Comparison of ENCODE assay signal across 23 cellular contexts in the genomic region with DNA sequence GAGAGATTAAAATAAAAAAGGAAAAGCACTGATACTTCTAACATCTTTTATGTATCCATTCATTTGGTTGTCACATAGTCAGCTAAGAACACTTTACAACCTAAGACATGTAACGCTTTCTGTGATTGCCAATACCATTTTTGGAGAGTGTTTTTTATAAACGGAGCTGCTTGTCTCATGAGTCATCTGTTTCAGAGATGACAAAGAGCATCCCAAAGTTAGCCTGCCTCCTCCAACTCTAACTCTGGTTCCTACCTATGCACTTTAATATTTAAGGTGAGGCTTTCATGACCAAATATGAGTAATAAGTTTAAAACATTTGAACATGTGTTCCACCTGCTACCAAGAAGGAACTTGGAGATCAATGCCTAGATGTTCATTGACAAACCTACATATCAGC.
"Had no signal": no experiment of that assay in that cellular context is flagged by ENCODE, and none has a peak within 500 bp of the region (broad histone marks: within the 10 kb centered on the region; RNA-seq: fewer than 3 reads in every experiment).

No MANE protein-coding gene starts in this region.

- H3K27ac ChIP-seq: ascending aorta, coronary artery, esophagus muscularis mucosa, gastroesophageal sphincter had no signal

- H3K36me3 ChIP-seq: ascending aorta, esophagus muscularis mucosa, gastroesophageal sphincter had no signal

- ATAC-seq: activated CD4-positive, alpha-beta T cell treated with anti-CD3 and anti-CD28 coated beads for 36 hours; activated naive CD4-positive, alpha-beta T cell treated with anti-CD3 and anti-CD28 coated beads, Interleukin-2, amount 50 U/mL, for 72 hours; activated T-cell treated with anti-CD3 and anti-CD28 coated beads, Interleukin-2, amount 50 U/mL, for 72 hours; effector memory CD8-positive, alpha-beta T cell; gastroesophageal sphincter had no signal

- H3K4me1 ChIP-seq: ascending aorta, gastroesophageal sphincter had no signal

- H3K4me3 ChIP-seq: ascending aorta, coronary artery, esophagus muscularis mucosa, gastroesophageal sphincter had no signal

- H3K27me3 ChIP-seq: ascending aorta, esophagus muscularis mucosa, gastroesophageal sphincter had no signal

- DNase-seq: activated CD4-positive, alpha-beta memory T cell treated with anti-CD3 and anti-CD28 coated beads, Interleukin-2, amount 10 ng/mL, durations not matched to agents 7 days and 5 days; activated CD4-positive, alpha-beta T cell treated with anti-CD3 and anti-CD28 coated beads for 36 hours; activated CD4-positive, alpha-beta T cell treated with anti-CD3 and anti-CD28 coated beads, Interleukin-2, amount 10 ng/mL, durations not matched to agents 24 days and 14 days; activated CD4-positive, CD25-positive, alpha-beta regulatory T cell; activated CD4-positive, CD25-positive, alpha-beta regulatory T cell treated with anti-CD3 and anti-CD28 coated beads, Interleukin-2, amount 50 U/mL, for 72 hours; activated CD8-positive, alpha-beta memory T cell treated with anti-CD3 and anti-CD28 coated beads, Interleukin-2, amount 50 U/mL, for 48 hours; activated gamma-delta T cell; activated naive CD4-positive, alpha-beta T cell; activated naive CD4-positive, alpha-beta T cell treated with anti-CD3 and anti-CD28 coated beads, Interleukin-2, amount 10 ng/mL, durations not matched to agents 7 days and 5 days; activated naive CD8-positive, alpha-beta T cell treated with anti-CD3 and anti-CD28 coated beads, Interleukin-2, amount 10 ng/mL, durations not matched to agents 7 days and 5 days; activated T-cell treated with anti-CD3 and anti-CD28 coated beads for 4 hours; activated T-cell treated with anti-CD3 and anti-CD28 coated beads, Interleukin-2, amount 50 U/mL, for 24 hours; activated T-cell treated with anti-CD3 and anti-CD28 coated beads, Interleukin-2, amount 50 U/mL, for 72 hours; effector CD4-positive, alpha-beta T cell; effector memory CD8-positive, alpha-beta T cell; erythroblast; foreskin melanocyte; T-helper 2 cell had no signal

- H3K9me3 ChIP-seq: ascending aorta, esophagus muscularis mucosa, gastroesophageal sphincter had no signal
